In the genomic region with DNA sequence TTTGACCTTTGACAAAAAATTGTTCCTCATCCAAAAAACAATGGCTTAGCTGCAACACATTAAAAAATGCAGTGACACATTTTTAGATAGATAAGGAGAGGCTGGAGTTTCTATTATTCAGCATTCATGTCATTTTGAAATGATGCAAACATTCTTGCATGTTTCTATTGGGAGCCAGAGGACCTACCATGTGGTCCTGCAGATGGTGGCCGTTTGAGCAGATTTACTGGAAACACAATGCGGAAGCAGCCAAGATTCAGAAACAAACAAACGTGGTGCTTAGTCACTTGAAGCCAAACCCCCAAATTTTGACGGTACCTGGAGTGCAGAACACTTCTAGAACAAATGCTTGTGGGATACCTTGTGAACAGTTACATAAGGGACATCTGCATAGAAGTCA, we compare ENCODE assay signal across 35 cellular contexts.
A peak's percentile ranks its signal among the peaks of the same experiment; 100 is the strongest.
DNase-seq lines count a peak whose midpoint lies in the region; ATAC-seq, FAIRE-seq and TF ChIP-seq lines count a peak whose summit lies in the region.
"Had no signal": no experiment of that assay in that cellular context is flagged by ENCODE, and none has a peak within 500 bp of the region (broad histone marks: within the 10 kb centered on the region; RNA-seq: fewer than 3 reads in every experiment).

No MANE protein-coding gene starts in this region.

- H3K4me3 ChIP-seq in bronchial epithelial cell (ENCODE audit: low read depth, low read length) = no peak overlapping the region
- H3K4me3 ChIP-seq in cardiac fibroblast (replicated peaks in 1 of 2; ENCODE audit: low read depth in 2 of 2, low read length in 2 of 2) = no peak overlapping the region
- no peak overlapping the region for H3K4me3 ChIP-seq in fibroblast of pulmonary artery (replicated peaks; ENCODE audit: low read depth, low read length)
- H3K4me3 ChIP-seq in fibroblast of the aortic adventitia (ENCODE audit: low read depth, low read length) = no peak overlapping the region
- H3K4me3 ChIP-seq: A549; BLaER1; BLaER1 treated with 17β-estradiol and CSF1 and Interleukin-3, amounts not matched to agents 10 nM and 100 nM had no signal

- no peaks in the 10 kb centered on the region for H3K4me1 Mint-ChIP-seq in T-helper 2 cell treated with Interferon-gamma antibody and Interleukin-4, amounts not matched to agents 5 μg/mL and 100 μg/mL, for 36 hours (ENCODE audit: low read depth)
- H3K4me1 Mint-ChIP-seq: B cell; CD14-positive monocyte; CD4-positive, alpha-beta memory T cell; CD4-positive, CD25-positive, alpha-beta regulatory T cell; CD8-positive, alpha-beta memory T cell had no signal

- DNase-seq in bronchial epithelial cell (ENCODE audit: low read depth) = no peak
- peak; percentile 64 to 67 for DNase-seq in cardiac fibroblast (ENCODE audit: low read depth in 2 of 2)
- DNase-seq in fibroblast of pulmonary artery (ENCODE audit: low read depth) = peak; percentile 56
- DNase-seq in fibroblast of the aortic adventitia (ENCODE audit: low read depth) = peak; percentile 54
- no peak for DNase-seq in T-helper 2 cell treated with Interferon-gamma antibody and Interleukin-4, amounts not matched to agents 5 μg/mL and 100 μg/mL, for 36 hours (ENCODE audit: low spot score)
- no peak for DNase-seq in HuH-7 (ENCODE audit: low spot score)
- no peak for DNase-seq in SKM-1 (lab: John Stamatoyannopoulos, UW; ENCODE audit: unreplicated experiment)
- DNase-seq: 8988T; ACHN; AML-193; BE2C; C1 segment of cervical spinal cord; Caco-2; Calu3; CD4-positive, alpha-beta memory T cell; CD4-positive, alpha-beta T cell; CD4-positive, CD25-positive, alpha-beta regulatory T cell; CD8-positive, alpha-beta memory T cell; CD8-positive, alpha-beta T cell; COR-L47; DMS 273 treated with DMSO at 0.1 percent for 48 hours; DMS153; DMS53; DMS79; DMS79 treated with DMSO at 0.1 percent for 48 hours; DND-41; EL had no signal

- H3K9me3 Mint-ChIP-seq in T-helper 2 cell treated with Interferon-gamma antibody and Interleukin-4, amounts not matched to agents 5 μg/mL and 100 μg/mL, for 36 hours = peaks cover 4% of the 10 kb centered on the region

- no peaks in the 10 kb centered on the region for H3K27me3 Mint-ChIP-seq in T-helper 2 cell treated with Interferon-gamma antibody and Interleukin-4, amounts not matched to agents 5 μg/mL and 100 μg/mL, for 36 hours (ENCODE audit: low read depth)
- H3K27me3 Mint-ChIP-seq: B cell; CD4-positive, alpha-beta memory T cell; CD4-positive, alpha-beta T cell; CD4-positive, CD25-positive, alpha-beta regulatory T cell; CD8-positive, alpha-beta memory T cell had no signal

- ATAC-seq in GM21360 (IDR thresholded peaks at IDR 0.05; ENCODE audit: unreplicated experiment) = no peak
- ATAC-seq: A549; CD8-positive, alpha-beta T cell had no signal

- peak; percentile 13 for FAIRE-seq in bronchial epithelial cell (lab: Jason Lieb, UNC)
- FAIRE-seq: A204.1, A549, D721Med had no signal

- no peaks in the 10 kb centered on the region for H3K36me3 Mint-ChIP-seq in T-helper 2 cell treated with Interferon-gamma antibody and Interleukin-4, amounts not matched to agents 5 μg/mL and 100 μg/mL, for 36 hours (ENCODE audit: low read depth)
- H3K36me3 Mint-ChIP-seq: CD14-positive monocyte; CD4-positive, alpha-beta memory T cell; CD4-positive, CD25-positive, alpha-beta regulatory T cell; CD8-positive, alpha-beta memory T cell; CD8-positive, alpha-beta T cell had no signal

- no peaks in the 10 kb centered on the region for H3K36me3 ChIP-seq in bronchial epithelial cell (ENCODE audit: control insufficient read depth, insufficient read depth, low read length)
- H3K36me3 ChIP-seq: BE2C; BLaER1; BLaER1 treated with 17β-estradiol and CSF1 and Interleukin-3, amounts not matched to agents 10 nM and 100 nM had no signal

- TF ChIP-seq CTCF in bronchial epithelial cell (IDR thresholded peaks at IDR 0.05; ENCODE audit: insufficient read depth, low read length, severe bottlenecking) = no peak
- no peak for TF ChIP-seq CTCF in cardiac fibroblast (IDR thresholded peaks at IDR 0.05; ENCODE audit: low read depth, low read length)
- TF ChIP-seq CTCF in fibroblast of pulmonary artery (IDR thresholded peaks at IDR 0.05; ENCODE audit: low read length, missing control alignments) = no peak
- TF ChIP-seq CTCF in fibroblast of the aortic adventitia (IDR thresholded peaks at IDR 0.05; ENCODE audit: insufficient read depth, low read length) = no peak

- H3K27ac Mint-ChIP-seq in T-helper 2 cell treated with Interferon-gamma antibody and Interleukin-4, amounts not matched to agents 5 μg/mL and 100 μg/mL, for 36 hours = no peak overlapping the region
- H3K27ac Mint-ChIP-seq: B cell; CD14-positive monocyte; CD4-positive, alpha-beta memory T cell; CD4-positive, alpha-beta T cell; CD4-positive, CD25-positive, alpha-beta regulatory T cell; CD8-positive, alpha-beta memory T cell; CD8-positive, alpha-beta T cell had no signal

- H3K4me3 Mint-ChIP-seq in T-helper 2 cell treated with Interferon-gamma antibody and Interleukin-4, amounts not matched to agents 5 μg/mL and 100 μg/mL, for 36 hours = no peak overlapping the region
- H3K4me3 Mint-ChIP-seq: B cell; CD14-positive monocyte; CD4-positive, alpha-beta memory T cell; CD4-positive, alpha-beta T cell; CD4-positive, CD25-positive, alpha-beta regulatory T cell; CD8-positive, alpha-beta memory T cell; CD8-positive, alpha-beta T cell had no signal

- no peaks in the 10 kb centered on the region for H3K27me3 ChIP-seq in bronchial epithelial cell (ENCODE audit: control insufficient read depth, insufficient read depth, low read length)
- H3K27me3 ChIP-seq: BE2C; BLaER1; BLaER1 treated with 17β-estradiol and CSF1 and Interleukin-3, amounts not matched to agents 10 nM and 100 nM had no signal

Comparison
In these comparisons a context has a peak if more than half of its experiments do, and no peak if none do; other contexts are left out.
1. DNase-seq: peak in cardiac fibroblast (2 of 2), fibroblast of pulmonary artery (single experiment) and fibroblast of the aortic adventitia (single experiment); none in bronchial epithelial cell (single experiment), T-helper 2 cell treated with Interferon-gamma antibody and Interleukin-4, amounts not matched to agents 5 μg/mL and 100 μg/mL, for 36 hours (single experiment), HuH-7 (single experiment) and SKM-1 (single experiment).